23 cellular contexts compared by ENCODE assay signal in the genomic region with DNA sequence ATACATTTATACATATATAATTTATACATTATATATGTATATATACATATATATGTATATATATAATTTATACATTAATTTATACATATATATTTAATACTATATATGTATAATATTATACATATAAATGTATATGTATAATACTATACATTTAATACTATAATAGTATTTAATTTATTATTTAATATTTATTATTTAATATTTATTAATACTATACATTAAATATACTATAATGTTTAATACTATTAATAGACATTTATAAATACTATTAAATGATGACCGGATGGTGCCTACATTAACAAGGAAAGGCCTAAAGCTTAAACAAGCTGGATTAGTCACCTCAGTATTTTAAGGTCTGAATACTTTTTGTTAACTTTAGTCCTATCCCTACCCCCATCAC.
DNase-seq lines count a peak whose midpoint lies in the region; ATAC-seq, FAIRE-seq and TF ChIP-seq lines count a peak whose summit lies in the region.
"Had no signal": no experiment of that assay in that cellular context is flagged by ENCODE, and none has a peak within 500 bp of the region (broad histone marks: within the 10 kb centered on the region; RNA-seq: fewer than 3 reads in every experiment).

No MANE protein-coding gene starts in this region.

- H3F3A ChIP-seq in GM23338 (replicated peaks; ENCODE audit: low read depth), result no peaks in the 10 kb centered on the region

- no peak overlapping the region for H3K27ac Mint-ChIP-seq in GM23338
- H3K27ac Mint-ChIP-seq: B cell; CD8-positive, alpha-beta memory T cell had no signal

- no peak overlapping the region for H3K4me3 Mint-ChIP-seq in GM23338
- H3K4me3 Mint-ChIP-seq: B cell; CD8-positive, alpha-beta memory T cell had no signal

- H3K9me2 ChIP-seq in GM23338 (ENCODE audit: insufficient read depth), result 0 out of 2 replicates have a peak, but pooled peaks cover 4% of the 10 kb centered on the region

- H3K4me1 ChIP-seq in small intestine (ENCODE audit: control insufficient read depth in 2 of 2, insufficient read depth in 1 of 2, low read depth in 1 of 2, low read length in 1 of 2) (no peaks in the 10 kb centered on the region), GM23338 (ENCODE audit: insufficient read depth) (no peaks in the 10 kb centered on the region)
- H3K4me1 ChIP-seq: BLaER1 treated with 17β-estradiol and CSF1 and Interleukin-3, amounts not matched to agents 10 nM and 100 nM had no signal

- H2AFZ ChIP-seq in GM23338, result no peak overlapping the region

- no peak overlapping the region for H3K4me2 ChIP-seq in GM23338
- H3K4me2 ChIP-seq: BLaER1 treated with 17β-estradiol and CSF1 and Interleukin-3, amounts not matched to agents 10 nM and 100 nM had no signal

- no peaks in the 10 kb centered on the region for H3K36me3 Mint-ChIP-seq in GM23338 (ENCODE audit: low read depth)
- H3K36me3 Mint-ChIP-seq: CD8-positive, alpha-beta memory T cell had no signal

- no peak for TF ChIP-seq CTCF in GM23338 (conservative IDR thresholded peaks at IDR 0.05; ENCODE audit: low read depth in 2 of 2)

- H3K36me3 ChIP-seq in small intestine (ENCODE audit: control insufficient read depth in 2 of 2, insufficient read depth in 2 of 2, low read length in 2 of 2), result no peaks in the 10 kb centered on the region
- no peaks in the 10 kb centered on the region for H3K36me3 ChIP-seq in GM23338 (ENCODE audit: insufficient read depth)
- H3K36me3 ChIP-seq: BLaER1 treated with 17β-estradiol and CSF1 and Interleukin-3, amounts not matched to agents 10 nM and 100 nM had no signal

- no peak for ATAC-seq in GM23338
- no peak for ATAC-seq in HG03457 (IDR thresholded peaks at IDR 0.05; ENCODE audit: unreplicated experiment)
- ATAC-seq: K562 had no signal

- H3K9me3 Mint-ChIP-seq in GM23338, result no peaks in the 10 kb centered on the region

- H3K4me1 Mint-ChIP-seq in GM23338, result no peaks in the 10 kb centered on the region
- H3K4me1 Mint-ChIP-seq: B cell; CD8-positive, alpha-beta memory T cell had no signal

- H4K20me1 ChIP-seq in GM23338 (replicated peaks; ENCODE audit: insufficient read depth), result no peaks in the 10 kb centered on the region
- H4K20me1 ChIP-seq: BLaER1 treated with 17β-estradiol and CSF1 and Interleukin-3, amounts not matched to agents 10 nM and 100 nM had no signal

- H3K27me3 Mint-ChIP-seq in GM23338 (ENCODE audit: insufficient read depth, low read depth, poor library complexity), result no peaks in the 10 kb centered on the region
- H3K27me3 Mint-ChIP-seq: B cell; CD8-positive, alpha-beta memory T cell had no signal

- H3K27me3 ChIP-seq in small intestine (ENCODE audit: control insufficient read depth in 2 of 2, insufficient read depth in 2 of 2, low read length in 2 of 2), result no peaks in the 10 kb centered on the region
- H3K27me3 ChIP-seq in GM23338 (ENCODE audit: insufficient read depth), result no peaks in the 10 kb centered on the region
- H3K27me3 ChIP-seq: BLaER1 treated with 17β-estradiol and CSF1 and Interleukin-3, amounts not matched to agents 10 nM and 100 nM had no signal

- WGBS in small intestine, 3 donors, result 92 to 96% (median 93%) methylated on average over 1 of the region's 1 CpG

- DNase-seq in small intestine (no peak), GM23338 (ENCODE audit: low spot score) (no peak), NK-92 (lab: John Stamatoyannopoulos, UW; ENCODE audit: unreplicated experiment) (no peak)
- DNase-seq: CD8-positive, alpha-beta memory T cell; COR-L47; DMS 273 treated with DMSO at 0.1 percent for 48 hours; DMS53; DND-41; EL; HCEC 1CT; IMR-90 had no signal

- H3K27ac ChIP-seq in small intestine (ENCODE audit: low read depth in 1 of 2, low read length in 1 of 2) (no peak overlapping the region), GM23338 (ENCODE audit: low read depth) (no peak overlapping the region)
- H3K27ac ChIP-seq: 22Rv1; BLaER1 treated with 17β-estradiol and CSF1 and Interleukin-3, amounts not matched to agents 10 nM and 100 nM had no signal

- H3K9me3 ChIP-seq in small intestine (ENCODE audit: control insufficient read depth, low read depth), result no peaks in the 10 kb centered on the region
- H3K9me3 ChIP-seq: BLaER1 treated with 17β-estradiol and CSF1 and Interleukin-3, amounts not matched to agents 10 nM and 100 nM had no signal

- H3K79me2 ChIP-seq in GM23338 (replicated peaks; ENCODE audit: insufficient read depth), result no peaks in the 10 kb centered on the region

- H3K4me3 ChIP-seq in small intestine (ENCODE audit: low read depth in 1 of 2, low read length in 2 of 2) (no peak overlapping the region), GM23338 (no peak overlapping the region)
- H3K4me3 ChIP-seq: BLaER1 treated with 17β-estradiol and CSF1 and Interleukin-3, amounts not matched to agents 10 nM and 100 nM; K562 had no signal

- peak; percentile 98 for FAIRE-seq in A204.1 (lab: Jason Lieb, UNC)
- FAIRE-seq in TTC549 (lab: Jason Lieb, UNC), result peak; percentile 95
- peak; percentile 88 for FAIRE-seq in endometrium (lab: Jason Lieb, UNC)
- peak; percentile 88 for FAIRE-seq in small intestine (lab: Jason Lieb, UNC)
- FAIRE-seq: GM12891, GM19239, H54, HTR-8/SVneo, K562 had no signal

TF ChIP-seq in GM23338, 12 proteins besides CTCF, POLR2A, EP300 and RAD21:
- no peak for TF ChIP-seq EZH2 (IDR thresholded peaks at IDR 0.05; ENCODE audit: low read depth, unreplicated experiment)
- no peak for TF ChIP-seq NANOG (IDR thresholded peaks at IDR 0.05; ENCODE audit: borderline replicate concordance)
- no peak for TF ChIP-seq ZNF331 (CRISPR knock-in tag; IDR thresholded peaks at IDR 0.05; ENCODE audit: low read depth)
- TF ChIP-seq, protein P1, sequence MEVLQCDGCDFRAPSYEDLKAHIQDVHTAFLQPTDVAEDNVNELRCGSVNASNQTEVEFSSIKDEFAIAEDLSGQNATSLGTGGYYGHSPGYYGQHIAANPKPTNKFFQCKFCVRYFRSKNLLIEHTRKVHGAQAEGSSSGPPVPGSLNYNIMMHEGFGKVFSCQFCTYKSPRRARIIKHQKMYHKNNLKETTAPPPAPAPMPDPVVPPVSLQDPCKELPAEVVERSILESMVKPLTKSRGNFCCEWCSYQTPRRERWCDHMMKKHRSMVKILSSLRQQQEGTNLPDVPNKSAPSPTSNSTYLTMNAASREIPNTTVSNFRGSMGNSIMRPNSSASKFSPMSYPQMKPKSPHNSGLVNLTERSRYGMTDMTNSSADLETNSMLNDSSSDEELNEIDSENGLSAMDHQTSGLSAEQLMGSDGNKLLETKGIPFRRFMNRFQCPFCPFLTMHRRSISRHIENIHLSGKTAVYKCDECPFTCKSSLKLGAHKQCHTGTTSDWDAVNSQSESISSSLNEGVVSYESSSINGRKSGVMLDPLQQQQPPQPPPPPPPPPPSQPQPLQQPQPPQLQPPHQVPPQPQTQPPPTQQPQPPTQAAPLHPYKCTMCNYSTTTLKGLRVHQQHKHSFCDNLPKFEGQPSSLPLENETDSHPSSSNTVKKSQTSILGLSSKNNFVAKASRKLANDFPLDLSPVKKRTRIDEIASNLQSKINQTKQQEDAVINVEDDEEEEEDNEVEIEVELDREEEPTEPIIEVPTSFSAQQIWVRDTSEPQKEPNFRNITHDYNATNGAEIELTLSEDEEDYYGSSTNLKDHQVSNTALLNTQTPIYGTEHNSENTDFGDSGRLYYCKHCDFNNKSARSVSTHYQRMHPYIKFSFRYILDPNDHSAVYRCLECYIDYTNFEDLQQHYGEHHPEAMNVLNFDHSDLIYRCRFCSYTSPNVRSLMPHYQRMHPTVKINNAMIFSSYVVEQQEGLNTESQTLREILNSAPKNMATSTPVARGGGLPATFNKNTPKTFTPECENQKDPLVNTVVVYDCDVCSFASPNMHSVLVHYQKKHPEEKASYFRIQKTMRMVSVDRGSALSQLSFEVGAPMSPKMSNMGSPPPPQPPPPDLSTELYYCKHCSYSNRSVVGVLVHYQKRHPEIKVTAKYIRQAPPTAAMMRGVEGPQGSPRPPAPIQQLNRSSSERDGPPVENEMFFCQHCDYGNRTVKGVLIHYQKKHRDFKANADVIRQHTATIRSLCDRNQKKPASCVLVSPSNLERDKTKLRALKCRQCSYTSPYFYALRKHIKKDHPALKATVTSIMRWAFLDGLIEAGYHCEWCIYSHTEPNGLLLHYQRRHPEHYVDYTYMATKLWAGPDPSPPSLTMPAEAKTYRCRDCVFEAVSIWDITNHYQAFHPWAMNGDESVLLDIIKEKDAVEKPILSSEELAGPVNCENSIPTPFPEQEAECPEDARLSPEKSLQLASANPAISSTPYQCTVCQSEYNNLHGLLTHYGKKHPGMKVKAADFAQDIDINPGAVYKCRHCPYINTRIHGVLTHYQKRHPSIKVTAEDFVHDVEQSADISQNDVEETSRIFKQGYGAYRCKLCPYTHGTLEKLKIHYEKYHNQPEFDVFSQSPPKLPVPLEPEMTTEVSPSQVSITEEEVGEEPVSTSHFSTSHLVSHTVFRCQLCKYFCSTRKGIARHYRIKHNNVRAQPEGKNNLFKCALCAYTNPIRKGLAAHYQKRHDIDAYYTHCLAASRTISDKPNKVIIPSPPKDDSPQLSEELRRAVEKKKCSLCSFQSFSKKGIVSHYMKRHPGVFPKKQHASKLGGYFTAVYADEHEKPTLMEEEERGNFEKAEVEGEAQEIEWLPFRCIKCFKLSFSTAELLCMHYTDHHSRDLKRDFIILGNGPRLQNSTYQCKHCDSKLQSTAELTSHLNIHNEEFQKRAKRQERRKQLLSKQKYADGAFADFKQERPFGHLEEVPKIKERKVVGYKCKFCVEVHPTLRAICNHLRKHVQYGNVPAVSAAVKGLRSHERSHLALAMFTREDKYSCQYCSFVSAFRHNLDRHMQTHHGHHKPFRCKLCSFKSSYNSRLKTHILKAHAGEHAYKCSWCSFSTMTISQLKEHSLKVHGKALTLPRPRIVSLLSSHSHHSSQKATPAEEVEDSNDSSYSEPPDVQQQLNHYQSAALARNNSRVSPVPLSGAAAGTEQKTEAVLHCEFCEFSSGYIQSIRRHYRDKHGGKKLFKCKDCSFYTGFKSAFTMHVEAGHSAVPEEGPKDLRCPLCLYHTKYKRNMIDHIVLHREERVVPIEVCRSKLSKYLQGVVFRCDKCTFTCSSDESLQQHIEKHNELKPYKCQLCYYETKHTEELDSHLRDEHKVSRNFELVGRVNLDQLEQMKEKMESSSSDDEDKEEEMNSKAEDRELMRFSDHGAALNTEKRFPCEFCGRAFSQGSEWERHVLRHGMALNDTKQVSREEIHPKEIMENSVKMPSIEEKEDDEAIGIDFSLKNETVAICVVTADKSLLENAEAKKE (CRISPR knock-in tag; IDR thresholded peaks at IDR 0.05), result no peak
- TF ChIP-seq POLR2AphosphoS5 (IDR thresholded peaks at IDR 0.05; ENCODE audit: low read depth), result no peak
- TF ChIP-seq, protein P2, sequence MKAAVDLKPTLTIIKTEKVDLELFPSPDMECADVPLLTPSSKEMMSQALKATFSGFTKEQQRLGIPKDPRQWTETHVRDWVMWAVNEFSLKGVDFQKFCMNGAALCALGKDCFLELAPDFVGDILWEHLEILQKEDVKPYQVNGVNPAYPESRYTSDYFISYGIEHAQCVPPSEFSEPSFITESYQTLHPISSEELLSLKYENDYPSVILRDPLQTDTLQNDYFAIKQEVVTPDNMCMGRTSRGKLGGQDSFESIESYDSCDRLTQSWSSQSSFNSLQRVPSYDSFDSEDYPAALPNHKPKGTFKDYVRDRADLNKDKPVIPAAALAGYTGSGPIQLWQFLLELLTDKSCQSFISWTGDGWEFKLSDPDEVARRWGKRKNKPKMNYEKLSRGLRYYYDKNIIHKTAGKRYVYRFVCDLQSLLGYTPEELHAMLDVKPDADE (IDR thresholded peaks at IDR 0.05), result no peak
